In the genomic region with DNA sequence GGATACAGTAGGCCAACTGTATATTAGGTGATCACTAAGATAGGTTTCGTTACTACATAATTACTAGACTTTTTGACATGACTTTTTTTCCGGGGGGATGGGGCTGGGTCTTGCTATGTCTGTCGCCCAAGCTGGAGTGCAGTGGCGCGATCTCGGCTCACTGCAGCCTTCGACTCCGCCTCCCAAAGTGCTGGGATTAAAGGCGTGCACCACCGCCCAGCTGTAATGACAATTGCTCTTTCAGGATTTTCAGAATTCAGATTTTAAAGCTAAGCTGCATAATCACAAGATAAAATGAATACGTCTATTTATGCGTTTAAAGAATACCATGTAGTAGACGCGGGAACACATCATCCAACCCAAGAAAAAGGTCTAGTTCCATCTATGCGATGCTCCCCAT, we compare ENCODE assay signal across 8 cellular contexts. TPM values are rescaled to one million over a fixed set of nuclear protein-coding genes. Genes with fewer than 3 reads are reported as not detected.
DNase-seq lines count a peak whose midpoint lies in the region; ATAC-seq and TF ChIP-seq lines count a peak whose summit lies in the region.

No MANE protein-coding gene starts in this region.

- peak overlapping the region; percentile 98 for H3K27ac Mint-ChIP-seq in CD4-positive, alpha-beta T cell

- peak overlapping the region; percentile 96 for H3K27ac ChIP-seq in CD4-positive, alpha-beta T cell (ENCODE audit: low read depth, low read length)
- H3K27ac ChIP-seq in muscle layer of duodenum (ENCODE audit: low read length), result peak overlapping the region; percentile 94

- peak overlapping the region; percentile 98 for H3K4me3 Mint-ChIP-seq in CD4-positive, alpha-beta T cell

- peaks cover 4 to 22% of the 10 kb centered on the region in 2 donors for H3K4me1 ChIP-seq in muscle layer of duodenum (ENCODE audit: control insufficient read depth in 1 of 2, insufficient read depth in 2 of 2, low read length in 2 of 2)

- peaks cover 0 to 8% of the 10 kb centered on the region in 2 donors for H3K36me3 ChIP-seq in muscle layer of duodenum (ENCODE audit: control insufficient read depth in 1 of 2, insufficient read depth in 2 of 2, low read length in 2 of 2)

- H3K4me1 Mint-ChIP-seq in CD4-positive, alpha-beta T cell (ENCODE audit: low read depth), result peaks cover 90% of the 10 kb centered on the region

- H3K9me3 ChIP-seq in CD4-positive, alpha-beta T cell (ENCODE audit: control insufficient read depth, low read length), result no peaks in the 10 kb centered on the region
- H3K9me3 ChIP-seq in muscle layer of duodenum (ENCODE audit: control insufficient read depth in 1 of 2, low read length in 2 of 2), result no peaks in the 10 kb centered on the region

- peaks cover 5% of the 10 kb centered on the region for H3K27me3 Mint-ChIP-seq in CD4-positive, alpha-beta T cell

- no peak for TF ChIP-seq CTCF in CD4-positive, alpha-beta T cell (IDR thresholded peaks at IDR 0.05)
- no peak for TF ChIP-seq CTCF in choroid plexus epithelial cell (conservative IDR thresholded peaks at IDR 0.05; ENCODE audit: low read depth, low read length)

- CTCF ChIA-PET in CD4-positive, alpha-beta T cell (lab: Charles Lee), result no interaction called here

- H3K27me3 ChIP-seq in CD4-positive, alpha-beta T cell (ENCODE audit: control insufficient read depth, insufficient read depth, low read length), result no peaks in the 10 kb centered on the region
- H3K27me3 ChIP-seq in muscle layer of duodenum (ENCODE audit: low read depth, low read length), result no peaks in the 10 kb centered on the region

- peaks cover 70% of the 10 kb centered on the region for H3K36me3 Mint-ChIP-seq in CD4-positive, alpha-beta T cell (ENCODE audit: low read depth)

- intact Hi-C loops in CD4-positive, alpha-beta T cell (cut with DNase I, micrococcal nuclease), result loop anchor here (1.0 to 2.0 kb wide), 3 partner anchors 15 to 117 kb away; a partner anchor contains a TSS

- H3K4me3 ChIP-seq in choroid plexus epithelial cell (ENCODE audit: low read depth, low read length) (peak overlapping the region; percentile 91), muscle layer of duodenum (ENCODE audit: low read depth in 1 of 2, low read length in 2 of 2) (peak overlapping the region; percentile 80 to 87)

- POLR2A ChIA-PET in CD4-positive, alpha-beta T cell (lab: Charles Lee), result interaction anchor here (0.8 to 3.0 kb wide), 7 partner anchors 8 to 912 kb away, joined by 3 to 51 read pairs (median 16); a partner anchor contains a TSS

- no peak for ATAC-seq in CD4-positive, alpha-beta T cell (ENCODE audit: poor library complexity)
- ATAC-seq in GM18870 (IDR thresholded peaks at IDR 0.05; ENCODE audit: unreplicated experiment) (no peak), HG03025 (IDR thresholded peaks at IDR 0.05; ENCODE audit: low FRiP score, unreplicated experiment) (no peak)

- no peaks in the 10 kb centered on the region for H3K9me3 Mint-ChIP-seq in CD4-positive, alpha-beta T cell

- DNase-seq in CD4-positive, alpha-beta T cell, result no peak
- DNase-seq in NAMALWA (ENCODE audit: low spot score) (peak; percentile 55), choroid plexus epithelial cell (ENCODE audit: low read depth) (no peak), GF-D8 (lab: John Stamatoyannopoulos, UW) (no peak), LoVo (ENCODE audit: low spot score) (no peak)

RNA-seq across cellular contexts. Expression of a gene that starts 1.0 kb away (rescaled TPM):
- 100 to 1,000 TPM; 244 to 250 TPM for total RNA-seq in CD4-positive, alpha-beta T cell

RNA-seq across cellular contexts. Expression of a gene that starts 8.2 kb away (rescaled TPM):
- 10 to 100 TPM; 17.0 to 17.7 TPM for total RNA-seq in CD4-positive, alpha-beta T cell

RNA-seq across cellular contexts. Expression of a gene that starts 22.3 kb away (rescaled TPM):
- total RNA-seq in CD4-positive, alpha-beta T cell, result not detected

RNA-seq across cellular contexts. Expression of a gene that starts 59.7 kb away (rescaled TPM):
- 10 to 100 TPM; 50.3 to 53.7 TPM for total RNA-seq in CD4-positive, alpha-beta T cell
